8 cellular contexts compared by ENCODE assay signal in genomic region chr12:49428652-49429549, GRCh38.
A peak's percentile ranks its signal among the peaks of the same experiment; 100 is the strongest.
DNase-seq lines count a peak whose midpoint lies in the region; ATAC-seq and TF ChIP-seq lines count a peak whose summit lies in the region.

No MANE protein-coding gene starts in this region.

- no peaks in the 10 kb centered on the region for H3K9me3 ChIP-seq in right atrium auricular region

- intact Hi-C loops in Right ventricle myocardium superior (cut with DNase I) (no loop called here), dorsolateral prefrontal cortex (cut with DNase I) (no loop called here), sciatic nerve (cut with DNase I) (no loop called here)

- H3K4me3 ChIP-seq in right atrium auricular region: no peak overlapping the region
- H3K4me3 ChIP-seq in NB4 (ENCODE audit: low read depth, low read length): no peak overlapping the region
- peak overlapping the region in 1 of 59 donors; percentile 14 for H3K4me3 ChIP-seq in dorsolateral prefrontal cortex

- no peaks in the 10 kb centered on the region for H3K36me3 ChIP-seq in right atrium auricular region

- ATAC-seq in Right ventricle myocardium superior (ENCODE audit: poor library complexity) (peak; percentile 41), sciatic nerve (no peak), HG03469 (IDR thresholded peaks at IDR 0.05; ENCODE audit: unreplicated experiment) (no peak)

- TF ChIP-seq CTCF in right atrium auricular region (IDR thresholded peaks at IDR 0.05) (no peak), NB4 (IDR thresholded peaks at IDR 0.05; ENCODE audit: low read depth, low read length) (no peak), dorsolateral prefrontal cortex (IDR thresholded peaks at IDR 0.05 in 54 of 56, conservative IDR thresholded peaks at IDR 0.05 in 2 of 56; ENCODE audit: low read depth in 1 of 56, partially characterized antibody in 56 of 56) (no peak)

- H3K4me1 ChIP-seq in right atrium auricular region: no peaks in the 10 kb centered on the region

- DNase-seq in Right ventricle myocardium superior: no peak
- no peak for DNase-seq in right atrium auricular region (ENCODE audit: low spot score)
- DNase-seq in NB4 (ENCODE audit: low read depth): peak; percentile 86
- peak in 2 of 10 donors; percentile 36 to 42 for DNase-seq in dorsolateral prefrontal cortex
- peak; percentile 3 for DNase-seq in smooth muscle cell of the brain vasculature (ENCODE audit: low read depth, low spot score)
- no peak for DNase-seq in sciatic nerve (ENCODE audit: low spot score)
- DNase-seq in GDM1 (lab: John Stamatoyannopoulos, UW): no peak

- H3K27me3 ChIP-seq in right atrium auricular region (no peaks in the 10 kb centered on the region), dorsolateral prefrontal cortex (no peaks in the 10 kb centered on the region)

- H3K27ac ChIP-seq in right atrium auricular region: no peak overlapping the region
- H3K27ac ChIP-seq in dorsolateral prefrontal cortex: peak overlapping the region in 33 of 59 donors; percentile 4 to 78 (median 55)

- TF ChIP-seq POLR2A in NB4 (IDR thresholded peaks at IDR 0.05; ENCODE audit: extremely low read depth, insufficient read length): no peak

Comparison
In these comparisons a context has a peak if more than half of its experiments do, and no peak if none do; other contexts are left out.
1. DNase-seq: peak in NB4 (single experiment) and smooth muscle cell of the brain vasculature (single experiment); none in Right ventricle myocardium superior (single experiment), right atrium auricular region (single experiment), sciatic nerve (single experiment) and GDM1 (single experiment).
2. H3K27ac ChIP-seq: peak in dorsolateral prefrontal cortex (33 of 59); none in right atrium auricular region (0 of 2).